In the genomic region with DNA sequence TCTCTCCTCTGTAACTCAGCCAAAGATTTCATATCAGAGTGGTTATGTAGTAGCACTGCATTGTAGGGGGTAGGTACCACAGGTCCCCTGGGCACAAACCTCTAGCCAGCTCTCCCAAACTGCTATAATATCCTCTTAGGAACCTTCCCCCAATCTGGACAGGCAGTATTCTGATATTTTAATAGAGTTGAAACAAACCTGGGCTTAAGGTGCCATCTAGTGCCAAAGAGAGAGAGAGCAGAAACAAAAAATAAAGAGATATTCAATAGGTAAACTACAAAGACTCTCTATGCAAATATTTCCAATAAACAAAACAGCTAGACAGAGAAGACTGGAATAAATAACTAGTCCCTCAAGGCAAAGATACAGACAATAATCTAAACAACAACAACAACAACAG, we compare ENCODE assay signal across 11 cellular contexts.
A peak's percentile ranks its signal among the peaks of the same experiment; 100 is the strongest.
DNase-seq lines count a peak whose midpoint lies in the region; ATAC-seq, FAIRE-seq and TF ChIP-seq lines count a peak whose summit lies in the region.
"Had no signal": no experiment of that assay in that cellular context is flagged by ENCODE, and none has a peak within 500 bp of the region (broad histone marks: within the 10 kb centered on the region; RNA-seq: fewer than 3 reads in every experiment).

No MANE protein-coding gene starts in this region.

- H3K27ac ChIP-seq in small intestine (ENCODE audit: low read depth in 1 of 2, low read length in 1 of 2): no peak overlapping the region
- H3K27ac ChIP-seq: BLaER1 treated with 17β-estradiol and CSF1 and Interleukin-3, amounts not matched to agents 10 nM and 100 nM had no signal

- no peak overlapping the region for H3K4me3 ChIP-seq in small intestine (ENCODE audit: low read depth in 1 of 2, low read length in 2 of 2)
- H3K4me3 ChIP-seq: BLaER1 treated with 17β-estradiol and CSF1 and Interleukin-3, amounts not matched to agents 10 nM and 100 nM had no signal

- FAIRE-seq in small intestine (lab: Jason Lieb, UNC): no peak

- no peaks in the 10 kb centered on the region for H3K36me3 ChIP-seq in small intestine (ENCODE audit: control insufficient read depth in 2 of 2, insufficient read depth in 2 of 2, low read length in 2 of 2)
- H3K36me3 ChIP-seq: BLaER1 treated with 17β-estradiol and CSF1 and Interleukin-3, amounts not matched to agents 10 nM and 100 nM had no signal

- TF ChIP-seq CTCF in endothelial cell (IDR thresholded peaks at IDR 0.05; ENCODE audit: unreplicated experiment): no peak

- H3K4me1 Mint-ChIP-seq in endothelial cell (ENCODE audit: unreplicated experiment): no peaks in the 10 kb centered on the region

- H3K27me3 Mint-ChIP-seq in endothelial cell (ENCODE audit: unreplicated experiment): peaks cover 2% of the 10 kb centered on the region
- H3K27me3 Mint-ChIP-seq: natural killer cell treated with Interleukin-12 subunit alpha and Interleukin-12 subunit beta and Interleukin-15 and Interleukin-18, amount 100 ng/mL, for 72 hours had no signal

- no peak for ATAC-seq in HG02938 (IDR thresholded peaks at IDR 0.05; ENCODE audit: unreplicated experiment)
- ATAC-seq: natural killer cell treated with Interleukin-12 subunit alpha and Interleukin-12 subunit beta and Interleukin-15 and Interleukin-18, amount 100 ng/mL, for 72 hours had no signal

- H3K9me3 ChIP-seq in small intestine (ENCODE audit: control insufficient read depth, low read depth): no peaks in the 10 kb centered on the region

- no peak overlapping the region for H3K27ac Mint-ChIP-seq in endothelial cell (ENCODE audit: unreplicated experiment)
- H3K27ac Mint-ChIP-seq: natural killer cell treated with Interleukin-12 subunit alpha and Interleukin-12 subunit beta and Interleukin-15 and Interleukin-18, amount 100 ng/mL, for 72 hours had no signal

- no peaks in the 10 kb centered on the region for H3K4me1 ChIP-seq in small intestine (ENCODE audit: control insufficient read depth in 2 of 2, insufficient read depth in 1 of 2, low read depth in 1 of 2, low read length in 1 of 2)
- H3K4me1 ChIP-seq: BLaER1 treated with 17β-estradiol and CSF1 and Interleukin-3, amounts not matched to agents 10 nM and 100 nM had no signal

- DNase-seq in NCI-H2081 (lab: John Stamatoyannopoulos, UW): peak; percentile 0 to 1
- no peak for DNase-seq in NCI-H2081 treated with DMSO at 0.1 percent for 48 hours (lab: John Stamatoyannopoulos, UW)
- peak; percentile 39 for DNase-seq in NCI-H748 treated with DMSO at 0.1 percent for 48 hours (lab: John Stamatoyannopoulos, UW)
- peak; percentile 10 for DNase-seq in endothelial cell (ENCODE audit: low spot score)
- DNase-seq in small intestine: peak; percentile 14
- no peak for DNase-seq in activated CD4-positive, alpha-beta T cell treated with anti-CD3 and anti-CD28 coated beads for 48 hours
- no peak for DNase-seq in activated CD4-positive, alpha-beta T cell treated with anti-CD3 and anti-CD28 coated beads, Interleukin-2, amount 50 U/mL, for 48 hours
- DNase-seq: activated CD4-positive, alpha-beta T cell treated with anti-CD3 and anti-CD28 coated beads for 1 hour had no signal

- no peaks in the 10 kb centered on the region for H3K36me3 Mint-ChIP-seq in endothelial cell (ENCODE audit: low read depth, unreplicated experiment)

- H3K9me3 Mint-ChIP-seq in endothelial cell (ENCODE audit: unreplicated experiment): no peaks in the 10 kb centered on the region

- H3K4me3 Mint-ChIP-seq in endothelial cell (ENCODE audit: unreplicated experiment): no peak overlapping the region
- H3K4me3 Mint-ChIP-seq: natural killer cell treated with Interleukin-12 subunit alpha and Interleukin-12 subunit beta and Interleukin-15 and Interleukin-18, amount 100 ng/mL, for 72 hours had no signal

- no peaks in the 10 kb centered on the region for H3K27me3 ChIP-seq in small intestine (ENCODE audit: control insufficient read depth in 2 of 2, insufficient read depth in 2 of 2, low read length in 2 of 2)
- H3K27me3 ChIP-seq: BLaER1 treated with 17β-estradiol and CSF1 and Interleukin-3, amounts not matched to agents 10 nM and 100 nM had no signal

Comparison
In these comparisons a context has a peak if more than half of its experiments do, and no peak if none do; other contexts are left out.
1. DNase-seq: peak in NCI-H2081 (2 of 2), NCI-H748 treated with DMSO at 0.1 percent for 48 hours (single experiment), endothelial cell (single experiment) and small intestine (single experiment); none in NCI-H2081 treated with DMSO at 0.1 percent for 48 hours (single experiment), activated CD4-positive, alpha-beta T cell treated with anti-CD3 and anti-CD28 coated beads for 48 hours (single experiment) and activated CD4-positive, alpha-beta T cell treated with anti-CD3 and anti-CD28 coated beads, Interleukin-2, amount 50 U/mL, for 48 hours (0 of 2).